19 cellular contexts compared by ENCODE assay signal in the genomic region with DNA sequence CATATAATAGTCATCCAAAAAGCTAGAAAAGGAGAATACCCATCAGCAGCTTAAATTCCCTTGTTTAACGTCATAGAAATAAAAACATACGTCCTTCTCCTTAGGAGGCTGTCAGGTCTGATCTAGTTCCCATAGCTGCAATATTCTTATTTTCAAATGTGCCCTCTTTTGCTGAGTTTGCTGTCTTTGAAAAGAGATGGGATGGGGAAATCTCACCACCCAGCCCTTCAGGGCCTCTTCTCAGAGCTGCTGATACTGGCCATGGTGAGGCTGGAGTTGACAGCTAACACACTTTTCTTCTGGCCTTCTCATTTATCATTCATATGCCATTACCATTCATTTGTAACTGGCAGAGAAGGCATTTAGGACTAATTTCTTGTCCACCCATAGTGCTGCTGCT. TPM values are rescaled to one million over a fixed set of nuclear protein-coding genes. Genes with fewer than 3 reads are reported as not detected.
DNase-seq lines count a peak whose midpoint lies in the region; ATAC-seq and TF ChIP-seq lines count a peak whose summit lies in the region.
"Had no signal": no experiment of that assay in that cellular context is flagged by ENCODE, and none has a peak within 500 bp of the region (broad histone marks: within the 10 kb centered on the region; RNA-seq: fewer than 3 reads in every experiment).

No MANE protein-coding gene starts in this region.

- peak overlapping the region; percentile 56 for H3K4me2 ChIP-seq in OCI-LY3 (ENCODE audit: low read length)

- H3K4me3 ChIP-seq in OCI-LY3 (ENCODE audit: low read length) (no peak overlapping the region), psoas muscle (no peak overlapping the region)
- H3K4me3 ChIP-seq: MG63 had no signal

- peak overlapping the region in 4 of 7 donors; percentile 9 to 63 (median 50) for H3K27ac Mint-ChIP-seq in CD14-positive monocyte
- H3K27ac Mint-ChIP-seq in central memory CD8-positive, alpha-beta T cell (ENCODE audit: low read depth) = peak overlapping the region; percentile 33

- peaks cover 31% of the 10 kb centered on the region for H3K79me2 ChIP-seq in OCI-LY3 (ENCODE audit: low read length)

- no peaks in the 10 kb centered on the region for H3K9me3 Mint-ChIP-seq in CD14-positive monocyte
- no peaks in the 10 kb centered on the region for H3K9me3 Mint-ChIP-seq in central memory CD8-positive, alpha-beta T cell

- peaks cover 7% of the 10 kb centered on the region; the same call in 1 of the 2 replicates for H4K20me1 ChIP-seq in OCI-LY3 (ENCODE audit: insufficient read depth, low read length)

- no peaks in the 10 kb centered on the region for H3K9me3 ChIP-seq in OCI-LY3 (ENCODE audit: insufficient read depth, low read length)
- no peaks in the 10 kb centered on the region for H3K9me3 ChIP-seq in psoas muscle
- H3K9me3 ChIP-seq: MG63 had no signal

- intact Hi-C loops in CD14-positive monocyte (cut with micrococcal nuclease) = no loop called here
- intact Hi-C loops in sciatic nerve (cut with DNase I) = no loop called here
- intact Hi-C loops in psoas muscle (cut with DNase I) = no loop called here

- DNase-seq in CD14-positive monocyte (ENCODE audit: low spot score) (no peak), sciatic nerve (ENCODE audit: low spot score) (no peak), hypothalamus (lab: John Stamatoyannopoulos, UW) (no peak), psoas muscle (no peak)
- DNase-seq in central memory CD8-positive, alpha-beta T cell (ENCODE audit: low spot score in 2 of 2) = no peak
- no peak for DNase-seq in activated CD8-positive, alpha-beta memory T cell treated with anti-CD3 and anti-CD28 coated beads, Interleukin-2, amount 50 U/mL, for 4 hours
- DNase-seq: MG63; NCI-H1105 treated with DMSO at 0.1 percent for 48 hours; NCI-H2029 treated with DMSO at 0.1 percent for 48 hours; NCI-H446 treated with DMSO at 0.1 percent for 48 hours; NCI-H526; NCI-H82; NK-92 treated with Interleukin-12 subunit alpha and Interleukin-12 subunit beta, amount 100 ng/mL, for 24 hours; SHP77 treated with DMSO at 0.1 percent for 48 hours had no signal

- H3K36me3 ChIP-seq in OCI-LY3 (replicated peaks; ENCODE audit: low read depth, low read length) = no peaks in the 10 kb centered on the region
- no peaks in the 10 kb centered on the region for H3K36me3 ChIP-seq in psoas muscle (ENCODE audit: insufficient read depth in 1 of 2, low read depth in 1 of 2)
- H3K36me3 ChIP-seq: MG63 had no signal

- H3K9ac ChIP-seq in OCI-LY3 (ENCODE audit: low read length) = no peak overlapping the region

- 82 to 89% (median 84%) methylated on average over 2 of the region's 2 CpGs for WGBS in psoas muscle, 3 donors

- TF ChIP-seq CTCF in CD14-positive monocyte (IDR thresholded peaks at IDR 0.05) = no peak
- TF ChIP-seq CTCF in OCI-LY3 (IDR thresholded peaks at IDR 0.05; ENCODE audit: low read depth, low read length) = no peak
- TF ChIP-seq CTCF in psoas muscle (IDR thresholded peaks at IDR 0.05) = no peak

- H3K36me3 Mint-ChIP-seq in CD14-positive monocyte = no peaks in the 10 kb centered on the region
- peaks cover 5% of the 10 kb centered on the region for H3K36me3 Mint-ChIP-seq in central memory CD8-positive, alpha-beta T cell (ENCODE audit: insufficient read depth)

- H3K4me1 Mint-ChIP-seq in CD14-positive monocyte = peaks cover 19% of the 10 kb centered on the region
- H3K4me1 Mint-ChIP-seq in central memory CD8-positive, alpha-beta T cell = peaks cover 27% of the 10 kb centered on the region

- peaks cover 0 to 11% (median 4%) of the 10 kb centered on the region in 3 donors for H3K27me3 Mint-ChIP-seq in CD14-positive monocyte (ENCODE audit: low read depth in 3 of 3)
- no peaks in the 10 kb centered on the region for H3K27me3 Mint-ChIP-seq in central memory CD8-positive, alpha-beta T cell

- ATAC-seq in central memory CD8-positive, alpha-beta T cell (replicated peaks; ENCODE audit: extremely low read depth, poor library complexity, severe bottlenecking) = no peak
- ATAC-seq in sciatic nerve (peak; percentile 20), GM18519 (IDR thresholded peaks at IDR 0.05; ENCODE audit: low FRiP score, unreplicated experiment) (no peak), psoas muscle (no peak)
- ATAC-seq: HCT116, Panc1 had no signal

- 0 out of 2 replicates have a peak overlapping the region, but pooled peaks have one; percentile 14 for H3K27ac ChIP-seq in OCI-LY3 (ENCODE audit: low read length)
- no peak overlapping the region for H3K27ac ChIP-seq in psoas muscle
- H3K27ac ChIP-seq: HL-60 had no signal

- H3K27me3 ChIP-seq in OCI-LY3 (ENCODE audit: low read depth, low read length) = no peaks in the 10 kb centered on the region
- no peaks in the 10 kb centered on the region for H3K27me3 ChIP-seq in psoas muscle (ENCODE audit: insufficient read depth in 3 of 3, low read length in 2 of 3)
- H3K27me3 ChIP-seq: MG63 had no signal

- H3K4me3 Mint-ChIP-seq in CD14-positive monocyte = no peak overlapping the region
- no peak overlapping the region for H3K4me3 Mint-ChIP-seq in central memory CD8-positive, alpha-beta T cell

- H2AFZ ChIP-seq in OCI-LY3 (ENCODE audit: low read depth, low read length) = no peak overlapping the region

- peaks cover 38% of the 10 kb centered on the region for H3K4me1 ChIP-seq in OCI-LY3 (ENCODE audit: low read length)
- peaks cover 25% of the 10 kb centered on the region for H3K4me1 ChIP-seq in psoas muscle

RNA-seq across cellular contexts. Expression of a gene that starts 5.1 kb away (rescaled TPM):
- polyA plus RNA-seq in CD14-positive monocyte = 10 to 100 TPM; 58.7 to 80.3 TPM
- 54.2 TPM for total RNA-seq in sciatic nerve
- 10 to 100 TPM; 30.3 to 85.2 (median 57.4) TPM for total RNA-seq in psoas muscle
- 100 to 1,000 TPM in 1 of 3 donors, 10 to 100 TPM in 2; 56.5 to 126 (median 57.8) TPM for polyA plus RNA-seq in psoas muscle
